In the genomic region with DNA sequence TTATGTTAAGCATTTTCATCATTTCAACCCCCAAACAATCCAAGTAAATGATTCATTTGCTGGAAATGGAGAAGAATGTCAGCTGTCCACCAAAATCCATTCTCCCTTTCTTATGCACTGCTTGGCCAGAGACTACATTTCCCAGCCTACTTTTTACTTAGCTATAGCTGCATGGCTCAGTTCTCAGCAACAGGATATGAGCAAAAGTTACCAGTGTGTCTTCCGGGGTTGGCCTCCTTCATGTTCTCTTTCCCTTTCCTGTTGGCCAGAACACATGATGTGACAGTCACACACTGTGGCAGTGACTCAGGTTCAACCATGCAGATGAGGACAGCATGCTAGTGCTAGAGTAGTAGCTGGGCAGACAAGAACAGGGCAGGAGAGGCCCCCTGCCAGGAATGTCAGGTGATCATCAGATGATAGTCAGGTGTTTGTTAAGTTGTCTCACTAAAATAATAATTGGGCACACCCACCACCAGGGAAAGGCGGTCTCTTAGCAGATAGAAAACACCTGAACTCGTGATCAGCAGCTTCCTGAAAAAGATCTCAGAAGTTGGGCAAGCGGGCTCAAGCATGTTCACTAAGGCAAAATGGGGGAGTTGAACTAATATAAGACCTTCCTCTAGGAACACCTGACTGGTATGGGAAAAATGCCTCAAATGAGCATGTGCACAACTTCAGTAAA, we compare ENCODE assay signal across 8 cellular contexts. TPM values are rescaled to one million over a fixed set of nuclear protein-coding genes. Genes with fewer than 3 reads are reported as not detected.
DNase-seq lines count a peak whose midpoint lies in the region; ATAC-seq and TF ChIP-seq lines count a peak whose summit lies in the region.

No MANE protein-coding gene starts in this region.

- ATAC-seq in DND-41 (ENCODE audit: insufficient read depth, low read depth) (peak; percentile 90), GM21576 (IDR thresholded peaks at IDR 0.05; ENCODE audit: unreplicated experiment) (peak; percentile 95)
- ATAC-seq in activated CD8-positive, alpha-beta memory T cell treated with anti-CD3 and anti-CD28 coated beads, Interleukin-2, amount 10 ng/mL, durations not matched to agents 7 days and 5 days = peak; percentile 100

- H4K20me1 ChIP-seq in DND-41 (ENCODE audit: insufficient read depth, low read length) = no peaks in the 10 kb centered on the region

- peak overlapping the region; percentile 83 for H3K27ac Mint-ChIP-seq in activated CD8-positive, alpha-beta memory T cell treated with anti-CD3 and anti-CD28 coated beads, Interleukin-2, amount 10 ng/mL, durations not matched to agents 7 days and 5 days
- H3K27ac Mint-ChIP-seq in glutamatergic neuron (ENCODE audit: unreplicated experiment) = no peak overlapping the region

- CTCF ChIA-PET in activated CD8-positive, alpha-beta memory T cell treated with anti-CD3 and anti-CD28 coated beads, Interleukin-2, amount 10 ng/mL, durations not matched to agents 7 days and 5 days (lab: Charles Lee) = interaction anchor here (1.7 to 2.7 kb wide), 5 partner anchors 10 to 149 kb away, joined by 8 to 16 read pairs (median 9); partner anchors contain the start of genes GPR150 and RFESD

- H3K79me2 ChIP-seq in DND-41 (ENCODE audit: insufficient read depth, low read length) = no peaks in the 10 kb centered on the region

- H3K36me3 ChIP-seq in DND-41 (ENCODE audit: insufficient read depth, low read length) = no peaks in the 10 kb centered on the region

- no peaks in the 10 kb centered on the region for H3K9me3 ChIP-seq in DND-41 (ENCODE audit: insufficient read depth, low read length, severe bottlenecking)

- peaks cover 15% of the 10 kb centered on the region for H3K4me1 Mint-ChIP-seq in activated CD8-positive, alpha-beta memory T cell treated with anti-CD3 and anti-CD28 coated beads, Interleukin-2, amount 10 ng/mL, durations not matched to agents 7 days and 5 days
- H3K4me1 Mint-ChIP-seq in glutamatergic neuron (ENCODE audit: low read depth, unreplicated experiment) = no peaks in the 10 kb centered on the region

- H3K9ac ChIP-seq in DND-41 (ENCODE audit: low read depth, low read length) = no peak overlapping the region

- DNase-seq in DND-41 (peak; percentile 40), LHCN-M2 (ENCODE audit: low read depth) (peak; percentile 91), foreskin melanocyte (peak; percentile 64), glutamatergic neuron (no peak), middle frontal gyrus (ENCODE audit: extremely low spot score, low spot score) (no peak)
- DNase-seq in activated CD8-positive, alpha-beta memory T cell treated with anti-CD3 and anti-CD28 coated beads, Interleukin-2, amount 10 ng/mL, durations not matched to agents 7 days and 5 days = peak; percentile 85
- DNase-seq in stimulated activated CD8-positive, alpha-beta memory T cell treated with anti-CD3 and anti-CD28 coated beads, Interleukin-4, amount 100 ng/mL, for 24 hours (ENCODE audit: low read depth) = peak; percentile 24

- no peak for TF ChIP-seq CTCF in DND-41 (IDR thresholded peaks at IDR 0.05; ENCODE audit: borderline replicate concordance, extremely low read depth, low read length, poor library complexity, severe bottlenecking)
- TF ChIP-seq CTCF in glutamatergic neuron (IDR thresholded peaks at IDR 0.05; ENCODE audit: partially characterized antibody, unreplicated experiment) = no peak

- H3K36me3 Mint-ChIP-seq in activated CD8-positive, alpha-beta memory T cell treated with anti-CD3 and anti-CD28 coated beads, Interleukin-2, amount 10 ng/mL, durations not matched to agents 7 days and 5 days = peaks cover 18% of the 10 kb centered on the region
- no peaks in the 10 kb centered on the region for H3K36me3 Mint-ChIP-seq in glutamatergic neuron (ENCODE audit: unreplicated experiment)

- no peaks in the 10 kb centered on the region for H3K27me3 ChIP-seq in DND-41 (ENCODE audit: insufficient read depth, low read length, poor library complexity)

- H3K4me3 Mint-ChIP-seq in activated CD8-positive, alpha-beta memory T cell treated with anti-CD3 and anti-CD28 coated beads, Interleukin-2, amount 10 ng/mL, durations not matched to agents 7 days and 5 days = no peak overlapping the region
- H3K4me3 Mint-ChIP-seq in glutamatergic neuron (ENCODE audit: unreplicated experiment) = no peak overlapping the region

- H2AFZ ChIP-seq in DND-41 (ENCODE audit: low read depth, low read length) = peak overlapping the region; percentile 51; the same call in 1 of the 2 replicates

- peaks cover 7% of the 10 kb centered on the region for H3K4me1 ChIP-seq in DND-41 (ENCODE audit: insufficient read depth, low read length)

- peaks cover 11% of the 10 kb centered on the region for H3K27me3 Mint-ChIP-seq in activated CD8-positive, alpha-beta memory T cell treated with anti-CD3 and anti-CD28 coated beads, Interleukin-2, amount 10 ng/mL, durations not matched to agents 7 days and 5 days
- peaks cover 2% of the 10 kb centered on the region for H3K27me3 Mint-ChIP-seq in glutamatergic neuron (ENCODE audit: unreplicated experiment)

- H3K4me3 ChIP-seq in DND-41 (ENCODE audit: low read depth in 1 of 2, low read length in 2 of 2) = no peak overlapping the region

- peaks cover 6% of the 10 kb centered on the region for H3K9me3 Mint-ChIP-seq in activated CD8-positive, alpha-beta memory T cell treated with anti-CD3 and anti-CD28 coated beads, Interleukin-2, amount 10 ng/mL, durations not matched to agents 7 days and 5 days (ENCODE audit: low read depth)
- H3K9me3 Mint-ChIP-seq in glutamatergic neuron (ENCODE audit: unreplicated experiment) = no peaks in the 10 kb centered on the region

- no peak overlapping the region for H3K4me2 ChIP-seq in DND-41 (ENCODE audit: insufficient read depth, low read length)

- no peak overlapping the region for H3K27ac ChIP-seq in DND-41 (ENCODE audit: low read length)

RNA-seq across cellular contexts. Expression of gene GPR150, which starts 12.2 kb away (rescaled TPM):
- total RNA-seq in LHCN-M2 (2014; rRNA removed) (1.3 and 1.6 TPM in 2 replicates), glutamatergic neuron (ENCODE audit: unreplicated experiment) (not detected)
- polyA plus RNA-seq in LHCN-M2 (2012) = 0.33 TPM
- total RNA-seq in activated CD8-positive, alpha-beta memory T cell treated with anti-CD3 and anti-CD28 coated beads, Interleukin-2, amount 10 ng/mL, durations not matched to agents 7 days and 5 days = under 1 TPM; 0.28 to 0.58 TPM

RNA-seq across cellular contexts. Expression of gene RFESD, which starts 14.4 kb away (rescaled TPM):
- total RNA-seq in LHCN-M2 (2014; rRNA removed) = 1.9 TPM in 2 replicates
- 1.9 TPM for polyA plus RNA-seq in LHCN-M2 (2012)
- total RNA-seq in activated CD8-positive, alpha-beta memory T cell treated with anti-CD3 and anti-CD28 coated beads, Interleukin-2, amount 10 ng/mL, durations not matched to agents 7 days and 5 days = 1 to 10 TPM; 3.0 to 3.3 TPM
- 1.1 TPM for total RNA-seq in glutamatergic neuron (ENCODE audit: unreplicated experiment)

RNA-seq across cellular contexts. Expression of gene SPATA9, which starts 50.7 kb away (rescaled TPM):
- total RNA-seq in LHCN-M2 (2014; rRNA removed) (1.4 and 1.7 TPM in 2 replicates), glutamatergic neuron (ENCODE audit: unreplicated experiment) (not detected)
- polyA plus RNA-seq in LHCN-M2 (2012) = 1.4 TPM
- not detected for total RNA-seq in activated CD8-positive, alpha-beta memory T cell treated with anti-CD3 and anti-CD28 coated beads, Interleukin-2, amount 10 ng/mL, durations not matched to agents 7 days and 5 days

Comparison
In these comparisons a context has a peak if more than half of its experiments do, and no peak if none do; other contexts are left out.
1. DNase-seq: peak in DND-41 (single experiment), LHCN-M2 (single experiment), activated CD8-positive, alpha-beta memory T cell treated with anti-CD3 and anti-CD28 coated beads, Interleukin-2, amount 10 ng/mL, durations not matched to agents 7 days and 5 days (single experiment), foreskin melanocyte (single experiment) and stimulated activated CD8-positive, alpha-beta memory T cell treated with anti-CD3 and anti-CD28 coated beads, Interleukin-4, amount 100 ng/mL, for 24 hours (single experiment); none in glutamatergic neuron (single experiment) and middle frontal gyrus (single experiment).
2. Peak in every context shown above with its lines, with median percentiles within 50 percentile points of each other: ATAC-seq.